ENCODE assay signal across 9 cellular contexts in the genomic region with DNA sequence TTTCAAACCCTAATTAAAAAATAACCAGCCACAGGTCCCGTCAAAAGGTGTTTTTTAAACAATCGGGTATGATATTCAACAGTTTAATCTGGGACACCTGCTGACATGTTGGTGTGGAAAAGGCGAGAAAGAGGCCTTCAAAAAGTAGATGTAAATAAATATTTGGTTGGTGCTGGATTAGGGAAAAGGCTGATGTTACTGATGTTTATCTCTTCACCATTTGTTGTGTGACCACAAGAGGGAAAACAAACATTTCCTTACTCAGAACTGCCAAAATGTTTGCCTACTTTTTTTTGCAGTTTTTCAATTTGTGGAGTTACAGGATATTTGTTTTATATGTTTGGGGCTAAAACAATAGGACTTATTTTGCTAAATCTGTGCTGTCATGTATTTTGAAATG. TPM values are rescaled to one million over a fixed set of nuclear protein-coding genes. Genes with fewer than 3 reads are reported as not detected.
DNase-seq lines count a peak whose midpoint lies in the region; ATAC-seq and TF ChIP-seq lines count a peak whose summit lies in the region.
"Had no signal": no experiment of that assay in that cellular context is flagged by ENCODE, and none has a peak within 500 bp of the region (broad histone marks: within the 10 kb centered on the region; RNA-seq: fewer than 3 reads in every experiment).

No MANE protein-coding gene starts in this region.

- no peak for TF ChIP-seq CTCF in brain microvascular endothelial cell (IDR thresholded peaks at IDR 0.05; ENCODE audit: low read depth, low read length, missing control alignments)
- TF ChIP-seq CTCF in lower leg skin (IDR thresholded peaks at IDR 0.05), result no peak

- H3K4me1 ChIP-seq in thymus (ENCODE audit: control insufficient read depth, insufficient read depth, low read length), result no peaks in the 10 kb centered on the region

- TF ChIP-seq POLR2A in lower leg skin (IDR thresholded peaks at IDR 0.05), result no peak

- H3K36me3 Mint-ChIP-seq in activated CD4-positive, alpha-beta T cell treated with anti-CD3 and anti-CD28 coated beads, Interleukin-2, amount 10 ng/mL, durations not matched to agents 24 days and 14 days (ENCODE audit: low read depth), result peaks cover 2% of the 10 kb centered on the region
- H3K36me3 Mint-ChIP-seq: CD4-positive, CD25-positive, alpha-beta regulatory T cell had no signal

- peaks cover 12% of the 10 kb centered on the region for H3K4me1 Mint-ChIP-seq in activated CD4-positive, alpha-beta T cell treated with anti-CD3 and anti-CD28 coated beads, Interleukin-2, amount 10 ng/mL, durations not matched to agents 24 days and 14 days

- no peaks in the 10 kb centered on the region for H3K27me3 ChIP-seq in brain microvascular endothelial cell (replicated peaks)
- peaks cover 31% of the 10 kb centered on the region for H3K27me3 ChIP-seq in thymus (ENCODE audit: control insufficient read depth, insufficient read depth)

- H3K27ac Mint-ChIP-seq in activated CD4-positive, alpha-beta T cell treated with anti-CD3 and anti-CD28 coated beads, Interleukin-2, amount 10 ng/mL, durations not matched to agents 24 days and 14 days, result no peak overlapping the region
- H3K27ac Mint-ChIP-seq: CD4-positive, CD25-positive, alpha-beta regulatory T cell had no signal

- in situ Hi-C loops in brain microvascular endothelial cell (cut with HindIII; ENCODE audit: low pct_ligation_motif_present, low sequenced_read_pairs), result no loop called here

- peaks cover 53% of the 10 kb centered on the region for H3K27me3 Mint-ChIP-seq in activated CD4-positive, alpha-beta T cell treated with anti-CD3 and anti-CD28 coated beads, Interleukin-2, amount 10 ng/mL, durations not matched to agents 24 days and 14 days

- ATAC-seq in HG03039 (IDR thresholded peaks at IDR 0.05; ENCODE audit: unreplicated experiment), result no peak
- ATAC-seq in GM21526 (IDR thresholded peaks at IDR 0.05; ENCODE audit: low FRiP score, unreplicated experiment), result no peak

- H3K4me3 ChIP-seq in brain microvascular endothelial cell (ENCODE audit: low read depth, low read length), result peak overlapping the region; percentile 80
- peak overlapping the region; percentile 68 for H3K4me3 ChIP-seq in lower leg skin (ENCODE audit: low read depth, poor library complexity, severe bottlenecking)
- peak overlapping the region; percentile 38 for H3K4me3 ChIP-seq in thymus (ENCODE audit: low read length)

- H3K4me3 Mint-ChIP-seq in activated CD4-positive, alpha-beta T cell treated with anti-CD3 and anti-CD28 coated beads, Interleukin-2, amount 10 ng/mL, durations not matched to agents 24 days and 14 days, result peak overlapping the region; percentile 59

- intact Hi-C loops in activated CD4-positive, alpha-beta T cell treated with anti-CD3 and anti-CD28 coated beads, Interleukin-2, amount 10 ng/mL, durations not matched to agents 24 days and 14 days (cut with micrococcal nuclease), result loop anchor here (10.0 kb wide), 2 partner anchors 121 to 139 kb away; no protein-coding TSS in a partner anchor
- intact Hi-C loops in lower leg skin (cut with DNase I; ENCODE audit: low total_unique reads), result no loop called here

- H3K9me3 Mint-ChIP-seq in activated CD4-positive, alpha-beta T cell treated with anti-CD3 and anti-CD28 coated beads, Interleukin-2, amount 10 ng/mL, durations not matched to agents 24 days and 14 days, result no peaks in the 10 kb centered on the region

- peak overlapping the region; percentile 4 for H3K27ac ChIP-seq in brain microvascular endothelial cell
- H3K27ac ChIP-seq in thymus (ENCODE audit: low read depth), result no peak overlapping the region

- 9 to 12% methylated on average over 3 of the region's 3 CpGs for WGBS in lower leg skin, 2 donors
- WGBS in thymus, result 45% methylated on average over 3 of the region's 3 CpGs

- H3K9me3 ChIP-seq in thymus (ENCODE audit: control insufficient read depth), result no peaks in the 10 kb centered on the region

- H3K36me3 ChIP-seq in brain microvascular endothelial cell (replicated peaks), result no peaks in the 10 kb centered on the region
- H3K36me3 ChIP-seq in thymus (ENCODE audit: control insufficient read depth, insufficient read depth), result no peaks in the 10 kb centered on the region

- no peak for DNase-seq in activated CD4-positive, alpha-beta T cell treated with anti-CD3 and anti-CD28 coated beads, Interleukin-2, amount 10 ng/mL, durations not matched to agents 24 days and 14 days
- no peak for DNase-seq in activated CD4-positive, alpha-beta T cell treated with anti-CD3 and anti-CD28 coated beads, Interleukin-2, amount 50 U/mL, for 4 hours
- DNase-seq in brain microvascular endothelial cell (no peak), lower leg skin (ENCODE audit: low spot score in 2 of 2) (no peak), glomerular visceral epithelial cell (ENCODE audit: extremely low spot score) (no peak)
- DNase-seq: CD4-positive, CD25-positive, alpha-beta regulatory T cell had no signal

RNA-seq across cellular contexts. Expression of a gene that starts 0.7 kb away (rescaled TPM):
- 0.44 and 0.66 TPM in 2 replicates for total RNA-seq in activated CD4-positive, alpha-beta T cell treated with anti-CD3 and anti-CD28 coated beads, Interleukin-2, amount 10 ng/mL, durations not matched to agents 24 days and 14 days
- 100 to 1,000 TPM in 1 of 4 donors, 10 to 100 TPM in 3; 74.9 to 106 (median 91.5) TPM for total RNA-seq in lower leg skin
- 7.0 TPM for polyA plus RNA-seq in thymus
- total RNA-seq: CD4-positive, CD25-positive, alpha-beta regulatory T cell had no signal

Comparison
In these comparisons a context has a peak if more than half of its experiments do, and no peak if none do; other contexts are left out.
1. RNA of a gene that starts 0.7 kb away (total RNA-seq): 74.9 to 106 TPM in lower leg skin; 0.44 to 0.66 TPM in activated CD4-positive, alpha-beta T cell treated with anti-CD3 and anti-CD28 coated beads, Interleukin-2, amount 10 ng/mL, durations not matched to agents 24 days and 14 days; every median in the first group is over 10 times any median in the second.
2. Peak in every context shown above with its lines, with median percentiles within 50 percentile points of each other: H3K4me3 ChIP-seq.